1 cellular context compared by ENCODE assay signal in the genomic region with DNA sequence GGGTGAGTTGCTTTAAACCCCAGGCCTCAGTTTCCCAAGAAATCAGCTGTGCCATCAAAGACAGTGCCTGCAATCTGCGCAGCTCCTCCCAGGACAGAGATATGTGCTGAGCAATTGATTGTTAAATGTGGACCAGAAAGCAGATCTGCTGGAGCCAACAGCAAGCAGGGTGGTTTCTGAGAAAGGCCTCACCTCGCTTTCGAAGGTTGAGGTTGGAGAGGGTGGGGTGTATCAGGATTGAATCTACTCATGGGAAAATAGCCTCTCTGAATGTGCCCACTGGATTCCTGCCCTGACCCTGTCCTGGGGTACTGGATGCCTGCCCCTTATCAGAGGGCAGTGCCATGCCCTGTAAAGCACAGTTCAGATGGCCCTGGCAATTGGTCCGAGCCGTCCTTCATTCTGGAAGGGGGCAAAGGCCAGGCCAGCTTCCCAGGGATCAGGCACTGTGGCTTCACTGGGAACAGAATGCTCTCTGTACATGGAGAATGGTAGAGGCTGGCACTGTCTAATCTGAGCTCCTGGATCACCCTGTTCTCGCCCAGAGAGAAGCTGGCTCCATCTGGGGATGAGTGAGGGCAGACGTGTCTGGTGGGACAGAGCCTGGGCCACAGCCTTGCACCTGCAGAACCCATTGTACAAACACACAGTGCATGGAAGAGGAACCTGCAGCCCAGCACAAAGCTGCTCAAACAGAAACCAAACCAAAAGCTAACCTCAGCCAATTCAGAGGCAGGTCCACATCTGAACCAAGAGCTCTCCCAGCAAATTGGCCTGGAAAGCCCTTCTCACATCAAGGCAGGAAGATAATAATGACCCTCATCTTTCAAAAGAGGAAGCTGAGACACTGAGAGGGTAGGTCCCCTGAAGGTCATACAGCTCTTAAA.
TF ChIP-seq lines count a peak whose summit lies in the region.

No MANE protein-coding gene starts in this region.

TF ChIP-seq in A549, 52 proteins besides CTCF, POLR2A, EP300 and RAD21 (continued from another document):
- TF ChIP-seq, protein P1, sequence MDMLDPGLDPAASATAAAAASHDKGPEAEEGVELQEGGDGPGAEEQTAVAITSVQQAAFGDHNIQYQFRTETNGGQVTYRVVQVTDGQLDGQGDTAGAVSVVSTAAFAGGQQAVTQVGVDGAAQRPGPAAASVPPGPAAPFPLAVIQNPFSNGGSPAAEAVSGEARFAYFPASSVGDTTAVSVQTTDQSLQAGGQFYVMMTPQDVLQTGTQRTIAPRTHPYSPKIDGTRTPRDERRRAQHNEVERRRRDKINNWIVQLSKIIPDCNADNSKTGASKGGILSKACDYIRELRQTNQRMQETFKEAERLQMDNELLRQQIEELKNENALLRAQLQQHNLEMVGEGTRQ (IDR thresholded peaks at IDR 0.05), result no peak
- no peak for TF ChIP-seq BCL3 (IDR thresholded peaks at IDR 0.05)
- no peak for TF ChIP-seq NR3C1 (IDR thresholded peaks at IDR 0.05)
- no peak for TF ChIP-seq HOXB5 (CRISPR knock-in tag; IDR thresholded peaks at IDR 0.05)
- no peak for TF ChIP-seq FOXS1 (CRISPR knock-in tag; IDR thresholded peaks at IDR 0.05)
- no peak for TF ChIP-seq HDAC2 (IDR thresholded peaks at IDR 0.05)
- TF ChIP-seq ATOH8 (CRISPR knock-in tag; IDR thresholded peaks at IDR 0.05; ENCODE audit: low read depth), result no peak
- TF ChIP-seq JUN (IDR thresholded peaks at IDR 0.05), result no peak
